In genomic region chr15:70054884-70055387, GRCh38 we compare ENCODE assay signal across 23 cellular contexts. TPM values are rescaled to one million over a fixed set of nuclear protein-coding genes. Genes with fewer than 3 reads are reported as not detected.
DNase-seq lines count a peak whose midpoint lies in the region; ATAC-seq, FAIRE-seq and TF ChIP-seq lines count a peak whose summit lies in the region.
"Had no signal": no experiment of that assay in that cellular context is flagged by ENCODE, and none has a peak within 500 bp of the region (broad histone marks: within the 10 kb centered on the region; RNA-seq: fewer than 3 reads in every experiment).

No MANE protein-coding gene starts in this region.

- no peaks in the 10 kb centered on the region for H3K4me1 ChIP-seq in tibial artery
- H3K4me1 ChIP-seq: BLaER1 treated with 17β-estradiol and CSF1 and Interleukin-3, amounts not matched to agents 10 nM and 100 nM; body of pancreas; Caco-2; SJSA1 had no signal

- ATAC-seq in HG03565 (IDR thresholded peaks at IDR 0.05; ENCODE audit: unreplicated experiment) = no peak
- ATAC-seq: body of pancreas, gastroesophageal sphincter had no signal

- no peaks in the 10 kb centered on the region for H3K9me3 ChIP-seq in WERI-Rb-1 (ENCODE audit: severe bottlenecking)
- no peaks in the 10 kb centered on the region for H3K9me3 ChIP-seq in tibial artery
- H3K9me3 ChIP-seq: BLaER1 treated with 17β-estradiol and CSF1 and Interleukin-3, amounts not matched to agents 10 nM and 100 nM; body of pancreas; Caco-2; gastroesophageal sphincter; SJSA1 had no signal

- H3K4me3 ChIP-seq in WERI-Rb-1 (ENCODE audit: low read depth, low read length) = no peak overlapping the region
- H3K4me3 ChIP-seq in tibial artery = no peak overlapping the region
- H3K4me3 ChIP-seq: BLaER1 treated with 17β-estradiol and CSF1 and Interleukin-3, amounts not matched to agents 10 nM and 100 nM; body of pancreas; gastroesophageal sphincter; lung; SJSA1 had no signal

- TF ChIP-seq CTCF in WERI-Rb-1 (IDR thresholded peaks at IDR 0.05; ENCODE audit: low read depth, low read length) (no peak), tibial artery (IDR thresholded peaks at IDR 0.05) (no peak)

- H3K27ac ChIP-seq in WERI-Rb-1 (peak overlapping the region; percentile 11; the same call in 1 of the 2 replicates), tibial artery (no peak overlapping the region)
- H3K27ac ChIP-seq: BLaER1 treated with 17β-estradiol and CSF1 and Interleukin-3, amounts not matched to agents 10 nM and 100 nM; body of pancreas; gastroesophageal sphincter; HL-60; SJSA1 had no signal

- FAIRE-seq in HTR-8/SVneo (lab: Jason Lieb, UNC) = no peak
- FAIRE-seq: keratinocyte had no signal

- intact Hi-C loops in tibial artery (cut with DNase I; ENCODE audit: low total_unique reads) = no loop called here

- peak; percentile 38 for DNase-seq in activated effector memory CD4-positive, alpha-beta T cell treated with anti-CD3 and anti-CD28 coated beads, Interleukin-2, amount 50 U/mL, for 16 hours
- DNase-seq in activated effector memory CD4-positive, alpha-beta T cell treated with Interleukin-2 at 50 U/mL for 16 hours = no peak
- no peak for DNase-seq in WERI-Rb-1
- peak; percentile 65 for DNase-seq in mesenteric fat pad (ENCODE audit: low spot score)
- peak; percentile 15 to 48 for DNase-seq in tibial artery
- no peak for DNase-seq in GM19238 (ENCODE audit: insufficient read length, low spot score)
- DNase-seq in HTR-8/SVneo (ENCODE audit: insufficient read length, low spot score) = no peak
- DNase-seq: activated CD4-positive, alpha-beta memory T cell treated with anti-CD3 and anti-CD28 coated beads, Interleukin-2, amount 10 ng/mL, durations not matched to agents 7 days and 5 days; body of pancreas; effector CD8-positive, alpha-beta T cell; GOT3; NCI-H1105; NCI-H446 treated with DMSO at 0.1 percent for 48 hours; NK-92 treated with Interleukin-12 subunit alpha and Interleukin-12 subunit beta, amount 100 ng/mL, for 24 hours; stimulated activated CD4-positive, alpha-beta T cell treated with anti-CD3 and anti-CD28 coated beads, Interleukin-4, amount 100 ng/mL, for 24 hours had no signal

- no peaks in the 10 kb centered on the region for H3K27me3 ChIP-seq in WERI-Rb-1 (ENCODE audit: insufficient read depth, low read depth, severe bottlenecking)
- no peaks in the 10 kb centered on the region for H3K27me3 ChIP-seq in tibial artery
- H3K27me3 ChIP-seq: body of pancreas, gastroesophageal sphincter, SJSA1 had no signal

- H3K36me3 ChIP-seq in WERI-Rb-1 (peaks cover 98% of the 10 kb centered on the region), tibial artery (peaks cover 99 to 100% (median 100%) of the 10 kb centered on the region in 3 donors)

RNA-seq across cellular contexts. Expression of gene TLE3, which starts 42.8 kb away (rescaled TPM):
- total RNA-seq in mesenteric fat pad = 52.5 TPM

Comparison
In these comparisons a context has a peak if more than half of its experiments do, and no peak if none do; other contexts are left out.
1. DNase-seq: peak in activated effector memory CD4-positive, alpha-beta T cell treated with anti-CD3 and anti-CD28 coated beads, Interleukin-2, amount 50 U/mL, for 16 hours (single experiment), mesenteric fat pad (single experiment) and tibial artery (2 of 2); none in activated effector memory CD4-positive, alpha-beta T cell treated with Interleukin-2 at 50 U/mL for 16 hours (single experiment), WERI-Rb-1 (single experiment), GM19238 (single experiment) and HTR-8/SVneo (single experiment).